Comparison of ENCODE assay signal across 10 cellular contexts in genomic region chr7:7764515-7765138, GRCh38. TPM values are rescaled to one million over a fixed set of nuclear protein-coding genes. Genes with fewer than 3 reads are reported as not detected.
DNase-seq lines count a peak whose midpoint lies in the region; ATAC-seq, FAIRE-seq and TF ChIP-seq lines count a peak whose summit lies in the region.
"Had no signal": no experiment of that assay in that cellular context is flagged by ENCODE, and none has a peak within 500 bp of the region (broad histone marks: within the 10 kb centered on the region; RNA-seq: fewer than 3 reads in every experiment).

No MANE protein-coding gene starts in this region.

- H3K27ac ChIP-seq in A549 (peak overlapping the region in 1 of 2 experiments; percentile 20; a peak in 1 of 6 replicates), Panc1 (ENCODE audit: low read length) (no peak overlapping the region), coronary artery (no peak overlapping the region)

- no peak for DNase-seq in A549 (ENCODE audit: low read depth in 1 of 2, low spot score in 1 of 2)
- peak; percentile 14 for DNase-seq in DMS79 (lab: John Stamatoyannopoulos, UW)
- no peak for DNase-seq in Panc1 (ENCODE audit: low read depth, low spot score)
- peak; percentile 30 for DNase-seq in fibroblast of peridontal ligament (ENCODE audit: extremely low read depth)
- DNase-seq in coronary artery (ENCODE audit: low spot score) = no peak
- no peak for DNase-seq in middle frontal gyrus (ENCODE audit: extremely low spot score, low spot score)
- DNase-seq in MV-4-11 (lab: John Stamatoyannopoulos, UW) = no peak
- DNase-seq in anterior cingulate cortex (lab: John Stamatoyannopoulos, UW) = no peak
- DNase-seq: activated T-cell treated with anti-CD3 and anti-CD28 coated beads, Interleukin-2, amount 50 U/mL, for 4 hours; H9 had no signal

- WGBS in A549 (ENCODE audit: missing lambda C conversion rate) = 42% methylated on average over 1 of the region's 1 CpG

- TF ChIP-seq RAD21 in A549 (conservative IDR thresholded peaks at IDR 0.05 in 1 of 2, IDR thresholded peaks at IDR 0.05 in 1 of 2) = no peak

- POLR2A ChIA-PET in A549 (lab: Yijun Ruan, JAX) (no interaction called here), Panc1 (lab: Charles Lee) (interaction anchor here (0.6 kb wide), 1 partner anchor 466 kb away, joined by 3 read pairs; no protein-coding TSS in a partner anchor)

- intact Hi-C loops in Panc1 (cut with micrococcal nuclease; ENCODE audit: unreplicated experiment) = loop anchor here (5.0 to 10.0 kb wide), 4 partner anchors 82 to 450 kb away; no protein-coding TSS in a partner anchor

- no peaks in the 10 kb centered on the region for H3K27me3 ChIP-seq in Panc1 (ENCODE audit: control insufficient read depth, insufficient read depth, low read length)

- ATAC-seq in A549 (no peak), Panc1 (no peak)
- ATAC-seq: activated T-cell treated with anti-CD3 and anti-CD28 coated beads, Interleukin-2, amount 50 U/mL, for 4 hours had no signal

- in situ Hi-C loops in Panc1 (cut with HindIII; ENCODE audit: low pct_unique_long_range_greater_than_20kb, low sequenced_read_pairs) = no loop called here

- CTCF ChIA-PET in A549 (lab: Yijun Ruan, JAX) = interaction anchor here (0.5 to 3.2 kb wide), 10 partner anchors 9 to 1167 kb away, joined by 3 to 17 read pairs (median 4); partner anchors contain the start of gene UMAD1
- CTCF ChIA-PET in Panc1 (lab: Charles Lee) = interaction anchor here (0.5 to 0.6 kb wide), 2 partner anchors 145 to 146 kb away, joined by 3 to 6 read pairs; no protein-coding TSS in a partner anchor

- TF ChIP-seq POLR2A in A549 (IDR thresholded peaks at IDR 0.05; ENCODE audit: low read length) = no peak

- H3K4me2 ChIP-seq in A549 = peak overlapping the region; percentile 56

- H3K9me3 ChIP-seq in A549 (no peaks in the 10 kb centered on the region), Panc1 (ENCODE audit: control insufficient read depth, insufficient read depth, low read depth, low read length) (no peaks in the 10 kb centered on the region)

- BruUV-seq in Panc1 (replicated peaks; lab: Mats Ljungman, UMichigan) = no TSS peak

- H3K4me1 ChIP-seq in A549 = peaks cover 44% of the 10 kb centered on the region
- H3K4me1 ChIP-seq in Panc1 (ENCODE audit: control insufficient read depth, insufficient read depth, low read length) = peaks cover 8% of the 10 kb centered on the region; the same call in 1 of the 2 replicates

- TF ChIP-seq CTCF in A549 (IDR thresholded peaks at IDR 0.05) (no peak), Panc1 (IDR thresholded peaks at IDR 0.05) (peak; percentile 15; the same call in 1 of the 2 replicates), coronary artery (IDR thresholded peaks at IDR 0.05) (no peak)

- FAIRE-seq in A549 (lab: Jason Lieb, UNC) = no peak

- no peak overlapping the region for H3K4me3 ChIP-seq in A549
- H3K4me3 ChIP-seq in Panc1 (ENCODE audit: low read depth in 2 of 2, low read length in 2 of 2) = no peak overlapping the region
- no peak overlapping the region for H3K4me3 ChIP-seq in coronary artery

- H3K36me3 ChIP-seq in Panc1 (ENCODE audit: control insufficient read depth, insufficient read depth, low read length) = no peaks in the 10 kb centered on the region

- TF ChIP-seq EP300 in A549 (IDR thresholded peaks at IDR 0.05) = no peak

TF ChIP-seq in A549, 52 proteins besides CTCF, POLR2A, EP300 and RAD21:
- TF ChIP-seq MYC (IDR thresholded peaks at IDR 0.05; ENCODE audit: borderline replicate concordance, low read length) = no peak
- TF ChIP-seq HOXB13 (CRISPR knock-in tag; IDR thresholded peaks at IDR 0.05; ENCODE audit: low read depth) = no peak
- no peak for TF ChIP-seq ZSCAN20 (CRISPR knock-in tag; IDR thresholded peaks at IDR 0.05)
- TF ChIP-seq, protein P1, sequence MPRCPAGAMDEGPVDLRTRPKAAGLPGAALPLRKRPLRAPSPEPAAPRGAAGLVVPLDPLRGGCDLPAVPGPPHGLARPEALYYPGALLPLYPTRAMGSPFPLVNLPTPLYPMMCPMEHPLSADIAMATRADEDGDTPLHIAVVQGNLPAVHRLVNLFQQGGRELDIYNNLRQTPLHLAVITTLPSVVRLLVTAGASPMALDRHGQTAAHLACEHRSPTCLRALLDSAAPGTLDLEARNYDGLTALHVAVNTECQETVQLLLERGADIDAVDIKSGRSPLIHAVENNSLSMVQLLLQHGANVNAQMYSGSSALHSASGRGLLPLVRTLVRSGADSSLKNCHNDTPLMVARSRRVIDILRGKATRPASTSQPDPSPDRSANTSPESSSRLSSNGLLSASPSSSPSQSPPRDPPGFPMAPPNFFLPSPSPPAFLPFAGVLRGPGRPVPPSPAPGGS (IDR thresholded peaks at IDR 0.05) = no peak
- no peak for TF ChIP-seq PHF8 (IDR thresholded peaks at IDR 0.05; ENCODE audit: borderline replicate concordance, low read depth)
- no peak for TF ChIP-seq BHLHE40 (IDR thresholded peaks at IDR 0.05; ENCODE audit: low read depth, low read length)
- no peak for TF ChIP-seq E2F6 (IDR thresholded peaks at IDR 0.05; ENCODE audit: borderline replicate concordance, low read depth)
- no peak for TF ChIP-seq ZNF302 (CRISPR knock-in tag; IDR thresholded peaks at IDR 0.05)
- TF ChIP-seq, protein P2, sequence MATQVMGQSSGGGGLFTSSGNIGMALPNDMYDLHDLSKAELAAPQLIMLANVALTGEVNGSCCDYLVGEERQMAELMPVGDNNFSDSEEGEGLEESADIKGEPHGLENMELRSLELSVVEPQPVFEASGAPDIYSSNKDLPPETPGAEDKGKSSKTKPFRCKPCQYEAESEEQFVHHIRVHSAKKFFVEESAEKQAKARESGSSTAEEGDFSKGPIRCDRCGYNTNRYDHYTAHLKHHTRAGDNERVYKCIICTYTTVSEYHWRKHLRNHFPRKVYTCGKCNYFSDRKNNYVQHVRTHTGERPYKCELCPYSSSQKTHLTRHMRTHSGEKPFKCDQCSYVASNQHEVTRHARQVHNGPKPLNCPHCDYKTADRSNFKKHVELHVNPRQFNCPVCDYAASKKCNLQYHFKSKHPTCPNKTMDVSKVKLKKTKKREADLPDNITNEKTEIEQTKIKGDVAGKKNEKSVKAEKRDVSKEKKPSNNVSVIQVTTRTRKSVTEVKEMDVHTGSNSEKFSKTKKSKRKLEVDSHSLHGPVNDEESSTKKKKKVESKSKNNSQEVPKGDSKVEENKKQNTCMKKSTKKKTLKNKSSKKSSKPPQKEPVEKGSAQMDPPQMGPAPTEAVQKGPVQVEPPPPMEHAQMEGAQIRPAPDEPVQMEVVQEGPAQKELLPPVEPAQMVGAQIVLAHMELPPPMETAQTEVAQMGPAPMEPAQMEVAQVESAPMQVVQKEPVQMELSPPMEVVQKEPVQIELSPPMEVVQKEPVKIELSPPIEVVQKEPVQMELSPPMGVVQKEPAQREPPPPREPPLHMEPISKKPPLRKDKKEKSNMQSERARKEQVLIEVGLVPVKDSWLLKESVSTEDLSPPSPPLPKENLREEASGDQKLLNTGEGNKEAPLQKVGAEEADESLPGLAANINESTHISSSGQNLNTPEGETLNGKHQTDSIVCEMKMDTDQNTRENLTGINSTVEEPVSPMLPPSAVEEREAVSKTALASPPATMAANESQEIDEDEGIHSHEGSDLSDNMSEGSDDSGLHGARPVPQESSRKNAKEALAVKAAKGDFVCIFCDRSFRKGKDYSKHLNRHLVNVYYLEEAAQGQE (IDR thresholded peaks at IDR 0.05) = no peak
- no peak for TF ChIP-seq ZFP36 (IDR thresholded peaks at IDR 0.05; ENCODE audit: borderline replicate concordance, partially characterized antibody)
- no peak for TF ChIP-seq NPAS2 (CRISPR knock-in tag; IDR thresholded peaks at IDR 0.05; ENCODE audit: borderline replicate concordance)
- TF ChIP-seq EHMT2 (IDR thresholded peaks at IDR 0.05; ENCODE audit: low read depth) = no peak
- TF ChIP-seq KDM5A (IDR thresholded peaks at IDR 0.05) = no peak
- no peak for TF ChIP-seq ESRRA (IDR thresholded peaks at IDR 0.05; ENCODE audit: borderline replicate concordance, low read length)
- no peak for TF ChIP-seq ELK1 (IDR thresholded peaks at IDR 0.05; ENCODE audit: low read depth, low read length)
- TF ChIP-seq, protein P3, sequence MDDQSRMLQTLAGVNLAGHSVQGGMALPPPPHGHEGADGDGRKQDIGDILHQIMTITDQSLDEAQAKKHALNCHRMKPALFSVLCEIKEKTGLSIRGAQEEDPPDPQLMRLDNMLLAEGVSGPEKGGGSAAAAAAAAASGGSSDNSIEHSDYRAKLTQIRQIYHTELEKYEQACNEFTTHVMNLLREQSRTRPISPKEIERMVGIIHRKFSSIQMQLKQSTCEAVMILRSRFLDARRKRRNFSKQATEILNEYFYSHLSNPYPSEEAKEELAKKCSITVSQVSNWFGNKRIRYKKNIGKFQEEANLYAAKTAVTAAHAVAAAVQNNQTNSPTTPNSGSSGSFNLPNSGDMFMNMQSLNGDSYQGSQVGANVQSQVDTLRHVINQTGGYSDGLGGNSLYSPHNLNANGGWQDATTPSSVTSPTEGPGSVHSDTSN (IDR thresholded peaks at IDR 0.05) = no peak
- no peak for TF ChIP-seq SREBF2 (IDR thresholded peaks at IDR 0.05)
- TF ChIP-seq KDM1A (IDR thresholded peaks at IDR 0.05; ENCODE audit: low read depth) = no peak
- TF ChIP-seq RCOR1 (IDR thresholded peaks at IDR 0.05; ENCODE audit: low read depth, low read length) = no peak
- TF ChIP-seq CHD4 (IDR thresholded peaks at IDR 0.05; ENCODE audit: borderline replicate concordance) = no peak

RNA-seq across cellular contexts. Expression of gene RPA3, which starts 46.2 kb away (rescaled TPM):
- polyA plus RNA-seq in A549 (2011; rRNA removed) (103 and 129 TPM in 2 replicates), A549 (2017; fragmentation: RNase III; extraction: RNeasy Plus Mini Kit Qiagen cat#74134 plus additional on column Dnase treatment) (95.1 to 101 TPM (median 97.2 TPM) in 3 replicates)
- polyA plus RNA-seq in A549 (2012; cell fraction: cytosol; rRNA removed) = 44.6 and 62.1 TPM in 2 replicates
- polyA plus RNA-seq in A549 (2012; cell fraction: nucleus; rRNA removed) = 14.1 and 25.3 TPM in 2 replicates
- 6.9 and 9.2 TPM in 2 replicates for polyA minus RNA-seq in A549 (2011; rRNA and poly(A)+ RNA removed)
- total RNA-seq in Panc1 (2021; ENCODE audit: unreplicated experiment) = 93.5 TPM
- polyA plus RNA-seq in Panc1 (2012; ENCODE audit: insufficient read length) = 49.1 TPM

Comparison
In these comparisons a context has a peak if more than half of its experiments do, and no peak if none do; other contexts are left out.
1. DNase-seq: peak in DMS79 (single experiment) and fibroblast of peridontal ligament (single experiment); none in A549 (0 of 2), Panc1 (single experiment), coronary artery (single experiment), middle frontal gyrus (single experiment), MV-4-11 (single experiment) and anterior cingulate cortex (0 of 58).